17 cellular contexts compared by ENCODE assay signal in the genomic region with DNA sequence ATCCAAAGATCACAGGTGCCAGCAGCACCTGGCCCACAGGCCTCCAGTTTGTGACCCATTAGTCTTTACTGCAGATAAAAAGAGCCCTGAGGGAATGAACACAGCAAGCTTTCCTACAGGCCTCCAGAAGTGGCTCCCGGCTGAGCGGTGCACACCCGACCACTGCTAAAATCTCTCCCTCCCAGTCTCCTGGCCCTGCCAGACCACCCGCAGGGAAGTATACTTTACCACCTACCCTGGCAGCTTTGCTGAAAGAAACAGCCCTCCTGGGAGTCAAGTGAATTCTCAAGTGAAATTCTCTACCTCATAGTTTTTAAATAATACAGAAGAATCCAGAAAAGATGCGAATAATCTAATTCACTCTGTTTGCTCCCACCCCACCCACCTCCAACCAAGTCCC.
"Had no signal": no experiment of that assay in that cellular context is flagged by ENCODE, and none has a peak within 500 bp of the region (broad histone marks: within the 10 kb centered on the region; RNA-seq: fewer than 3 reads in every experiment).

No MANE protein-coding gene starts in this region.

- H3K4me3 ChIP-seq: pancreas, stomach, thoracic aorta, transverse colon had no signal

- H3K27me3 ChIP-seq: foreskin keratinocyte, pancreas, stomach, transverse colon had no signal

- DNase-seq: effector CD4-positive, alpha-beta T cell; endodermal cell; erythroblast; foreskin keratinocyte; left colon; mesendoderm; naive B cell; occipital lobe; pancreas; right cardiac atrium; small intestine; stimulated activated CD4-positive, alpha-beta T cell treated with anti-CD3 and anti-CD28 coated beads, Interleukin-12 subunit alpha, Interleukin-12 subunit beta, amount 100 ng/mL, for 4 hours; stimulated activated naive CD4-positive, alpha-beta T cell; stomach; substantia nigra; transverse colon had no signal

- H3K36me3 ChIP-seq: pancreas, stomach, thoracic aorta, transverse colon had no signal

- H3K27ac ChIP-seq: foreskin keratinocyte, pancreas, stomach, thoracic aorta, transverse colon had no signal
